Comparison of ENCODE assay signal across 21 cellular contexts in genomic region chr10:70588852-70589570, GRCh38. TPM values are rescaled to one million over a fixed set of nuclear protein-coding genes. Genes with fewer than 3 reads are reported as not detected.
DNase-seq lines count a peak whose midpoint lies in the region; ATAC-seq and TF ChIP-seq lines count a peak whose summit lies in the region.
"Had no signal": no experiment of that assay in that cellular context is flagged by ENCODE, and none has a peak within 500 bp of the region (broad histone marks: within the 10 kb centered on the region; RNA-seq: fewer than 3 reads in every experiment).

No MANE protein-coding gene starts in this region.

- H4K20me1 ChIP-seq in SU-DHL-6 (ENCODE audit: low read depth, low read length) (no peaks in the 10 kb centered on the region), GM23338 (replicated peaks; ENCODE audit: insufficient read depth) (no peaks in the 10 kb centered on the region)

- peak overlapping the region; percentile 25 for H3K4me2 ChIP-seq in SU-DHL-6 (ENCODE audit: low read depth, low read length, poor library complexity, severe bottlenecking)
- H3K4me2 ChIP-seq in GM23338 = no peak overlapping the region
- H3K4me2 ChIP-seq: A549 had no signal

- no peak overlapping the region for H3K4me3 Mint-ChIP-seq in activated CD8-positive, alpha-beta memory T cell treated with anti-CD3 and anti-CD28 coated beads, Interleukin-2, amount 10 ng/mL, durations not matched to agents 7 days and 5 days
- H3K4me3 Mint-ChIP-seq in stimulated activated effector memory CD8-positive, alpha-beta T cell treated with anti-CD3 and anti-CD28 coated beads, Interleukin-12 subunit alpha, Interleukin-12 subunit beta, amount 100 ng/mL, for 72 hours = no peak overlapping the region
- H3K4me3 Mint-ChIP-seq in GM23338 = no peak overlapping the region
- H3K4me3 Mint-ChIP-seq: activated CD4-positive, alpha-beta T cell treated with anti-CD3 and anti-CD28 coated beads, Interleukin-2, amount 10 ng/mL, durations not matched to agents 7 days and 5 days; activated T-cell treated with anti-CD3 and anti-CD28 coated beads, Interleukin-2, amount 50 U/mL, for 24 hours had no signal

- no peaks in the 10 kb centered on the region for H3K79me2 ChIP-seq in SU-DHL-6 (ENCODE audit: insufficient read depth, low read length)
- no peaks in the 10 kb centered on the region for H3K79me2 ChIP-seq in GM23338 (replicated peaks; ENCODE audit: insufficient read depth)

- peak; percentile 47 for DNase-seq in activated CD8-positive, alpha-beta memory T cell treated with anti-CD3 and anti-CD28 coated beads for 24 hours
- DNase-seq in activated CD8-positive, alpha-beta memory T cell treated with anti-CD3 and anti-CD28 coated beads, Interleukin-2, amount 10 ng/mL, durations not matched to agents 7 days and 5 days = no peak
- peak; percentile 23 for DNase-seq in left lobe of liver (ENCODE audit: low spot score)
- no peak for DNase-seq in stimulated activated effector memory CD8-positive, alpha-beta T cell treated with anti-CD3 and anti-CD28 coated beads, Interleukin-12 subunit alpha, Interleukin-12 subunit beta, amount 100 ng/mL, for 72 hours (ENCODE audit: low spot score in 2 of 2)
- no peak for DNase-seq in NCI-H446 treated with DMSO at 0.1 percent for 48 hours (lab: John Stamatoyannopoulos, UW)
- no peak for DNase-seq in GM23338 (ENCODE audit: low spot score)
- no peak for DNase-seq in foreskin keratinocyte
- DNase-seq: activated CD4-positive, alpha-beta T cell treated with anti-CD3 and anti-CD28 coated beads, Interleukin-2, amount 10 ng/mL, durations not matched to agents 7 days and 5 days; activated T-cell treated with anti-CD3 and anti-CD28 coated beads, Interleukin-2, amount 50 U/mL, for 24 hours; foreskin melanocyte; NCI-H1092; NCI-H2029 treated with DMSO at 0.1 percent for 48 hours; SIG-M5; stimulated activated CD4-positive, alpha-beta T cell treated with anti-CD3 and anti-CD28 coated beads, Interleukin-1b, Interleukin-23, amount 100 ng/mL, for 48 hours had no signal

- H3K36me3 ChIP-seq in SU-DHL-6 (ENCODE audit: low read length) (no peaks in the 10 kb centered on the region), GM23338 (ENCODE audit: insufficient read depth) (no peaks in the 10 kb centered on the region)

- H2AFZ ChIP-seq in SU-DHL-6 (ENCODE audit: low read depth, low read length, severe bottlenecking) (no peak overlapping the region), GM23338 (no peak overlapping the region)

- no peak overlapping the region for H3K27ac ChIP-seq in SU-DHL-6 (ENCODE audit: low read depth, low read length)
- H3K27ac ChIP-seq in GM23338 (ENCODE audit: low read depth) = no peak overlapping the region
- H3K27ac ChIP-seq in foreskin keratinocyte = no peak overlapping the region
- H3K27ac ChIP-seq: A549, C4-2B had no signal

- no peaks in the 10 kb centered on the region for H3K9me3 ChIP-seq in SU-DHL-6 (ENCODE audit: insufficient read depth, low read length)
- H3K9me3 ChIP-seq: A549 had no signal

- TF ChIP-seq CTCF in SU-DHL-6 (IDR thresholded peaks at IDR 0.05; ENCODE audit: insufficient read depth, low read length, poor library complexity, severe bottlenecking) = no peak
- TF ChIP-seq CTCF in GM23338 (conservative IDR thresholded peaks at IDR 0.05; ENCODE audit: low read depth in 2 of 2) = no peak
- TF ChIP-seq CTCF in foreskin keratinocyte (conservative IDR thresholded peaks at IDR 0.05) = no peak

- no peaks in the 10 kb centered on the region for H3K36me3 Mint-ChIP-seq in activated CD8-positive, alpha-beta memory T cell treated with anti-CD3 and anti-CD28 coated beads, Interleukin-2, amount 10 ng/mL, durations not matched to agents 7 days and 5 days
- H3K36me3 Mint-ChIP-seq in stimulated activated effector memory CD8-positive, alpha-beta T cell treated with anti-CD3 and anti-CD28 coated beads, Interleukin-12 subunit alpha, Interleukin-12 subunit beta, amount 100 ng/mL, for 72 hours = peaks cover 20% of the 10 kb centered on the region
- H3K36me3 Mint-ChIP-seq in GM23338 (ENCODE audit: low read depth) = no peaks in the 10 kb centered on the region

- peaks cover 38% of the 10 kb centered on the region for H3K4me1 Mint-ChIP-seq in activated CD8-positive, alpha-beta memory T cell treated with anti-CD3 and anti-CD28 coated beads, Interleukin-2, amount 10 ng/mL, durations not matched to agents 7 days and 5 days
- H3K4me1 Mint-ChIP-seq in stimulated activated effector memory CD8-positive, alpha-beta T cell treated with anti-CD3 and anti-CD28 coated beads, Interleukin-12 subunit alpha, Interleukin-12 subunit beta, amount 100 ng/mL, for 72 hours = peaks cover 90% of the 10 kb centered on the region
- H3K4me1 Mint-ChIP-seq in GM23338 = peaks cover 17% of the 10 kb centered on the region

- H3K4me1 ChIP-seq in GM23338 (ENCODE audit: insufficient read depth) (peaks cover 14% of the 10 kb centered on the region; the same call in 1 of the 2 replicates), foreskin keratinocyte (no peaks in the 10 kb centered on the region)
- H3K4me1 ChIP-seq: A549 had no signal

- H3F3A ChIP-seq in SU-DHL-6 (ENCODE audit: insufficient read depth) (no peaks in the 10 kb centered on the region), GM23338 (replicated peaks; ENCODE audit: low read depth) (peaks cover 3% of the 10 kb centered on the region; the same call in 1 of the 2 replicates)

- no peak overlapping the region for H3K9ac ChIP-seq in SU-DHL-6 (ENCODE audit: low read length)

- H3K9me3 Mint-ChIP-seq in activated CD8-positive, alpha-beta memory T cell treated with anti-CD3 and anti-CD28 coated beads, Interleukin-2, amount 10 ng/mL, durations not matched to agents 7 days and 5 days (ENCODE audit: low read depth) = no peaks in the 10 kb centered on the region
- H3K9me3 Mint-ChIP-seq in stimulated activated effector memory CD8-positive, alpha-beta T cell treated with anti-CD3 and anti-CD28 coated beads, Interleukin-12 subunit alpha, Interleukin-12 subunit beta, amount 100 ng/mL, for 72 hours = no peaks in the 10 kb centered on the region
- H3K9me3 Mint-ChIP-seq in GM23338 = no peaks in the 10 kb centered on the region
- H3K9me3 Mint-ChIP-seq: activated CD4-positive, alpha-beta T cell treated with anti-CD3 and anti-CD28 coated beads, Interleukin-2, amount 10 ng/mL, durations not matched to agents 7 days and 5 days; activated T-cell treated with anti-CD3 and anti-CD28 coated beads, Interleukin-2, amount 50 U/mL, for 24 hours had no signal

- ATAC-seq in activated CD8-positive, alpha-beta memory T cell treated with anti-CD3 and anti-CD28 coated beads, Interleukin-2, amount 10 ng/mL, durations not matched to agents 7 days and 5 days = no peak
- ATAC-seq in left lobe of liver (no peak), GM23338 (no peak), foreskin keratinocyte (no peak)
- no peak for ATAC-seq in stimulated activated effector memory CD8-positive, alpha-beta T cell treated with anti-CD3 and anti-CD28 coated beads, Interleukin-12 subunit alpha, Interleukin-12 subunit beta, amount 100 ng/mL, for 72 hours
- ATAC-seq: A549 had no signal

- H3K9me2 ChIP-seq in SU-DHL-6 (replicated peaks; ENCODE audit: insufficient read depth, low read length) (no peaks in the 10 kb centered on the region), GM23338 (ENCODE audit: insufficient read depth) (peaks cover 9% of the 10 kb centered on the region; the same call in 1 of the 2 replicates)

- no peak overlapping the region for H3K27ac Mint-ChIP-seq in activated CD8-positive, alpha-beta memory T cell treated with anti-CD3 and anti-CD28 coated beads, Interleukin-2, amount 10 ng/mL, durations not matched to agents 7 days and 5 days
- H3K27ac Mint-ChIP-seq in stimulated activated effector memory CD8-positive, alpha-beta T cell treated with anti-CD3 and anti-CD28 coated beads, Interleukin-12 subunit alpha, Interleukin-12 subunit beta, amount 100 ng/mL, for 72 hours = peak overlapping the region; percentile 1
- H3K27ac Mint-ChIP-seq in GM23338 = no peak overlapping the region
- H3K27ac Mint-ChIP-seq: activated CD4-positive, alpha-beta T cell treated with anti-CD3 and anti-CD28 coated beads, Interleukin-2, amount 10 ng/mL, durations not matched to agents 7 days and 5 days; activated T-cell treated with anti-CD3 and anti-CD28 coated beads, Interleukin-2, amount 50 U/mL, for 24 hours had no signal

- CTCF ChIA-PET in activated CD8-positive, alpha-beta memory T cell treated with anti-CD3 and anti-CD28 coated beads, Interleukin-2, amount 10 ng/mL, durations not matched to agents 7 days and 5 days (lab: Charles Lee) = interaction anchor here (1.1 to 1.8 kb wide), 2 partner anchors 9 to 30 kb away, joined by 3 to 5 read pairs; no protein-coding TSS in a partner anchor

- H3K4me3 ChIP-seq in SU-DHL-6 (ENCODE audit: insufficient read depth, low read length, poor library complexity, severe bottlenecking) (no peak overlapping the region), GM23338 (no peak overlapping the region)
- H3K4me3 ChIP-seq: A549 had no signal

- no peaks in the 10 kb centered on the region for H3K27me3 ChIP-seq in SU-DHL-6 (ENCODE audit: low read length)
- no peaks in the 10 kb centered on the region for H3K27me3 ChIP-seq in GM23338 (ENCODE audit: insufficient read depth)
- peaks cover 96% of the 10 kb centered on the region for H3K27me3 ChIP-seq in foreskin keratinocyte

- H3K27me3 Mint-ChIP-seq in activated CD8-positive, alpha-beta memory T cell treated with anti-CD3 and anti-CD28 coated beads, Interleukin-2, amount 10 ng/mL, durations not matched to agents 7 days and 5 days = peaks cover 9% of the 10 kb centered on the region
- H3K27me3 Mint-ChIP-seq in GM23338 (ENCODE audit: insufficient read depth, low read depth, poor library complexity) = peaks cover 7% of the 10 kb centered on the region

TF ChIP-seq in GM23338, 12 proteins besides CTCF, POLR2A, EP300 and RAD21 (continues in another document):
- TF ChIP-seq ETS1 (IDR thresholded peaks at IDR 0.05) (no peak), EZH2 (IDR thresholded peaks at IDR 0.05; ENCODE audit: low read depth, unreplicated experiment) (no peak), NANOG (IDR thresholded peaks at IDR 0.05; ENCODE audit: borderline replicate concordance) (no peak), JUNB (IDR thresholded peaks at IDR 0.05; ENCODE audit: unreplicated experiment) (no peak)

RNA-seq across cellular contexts. Expression of gene PRF1, which starts 13.5 kb away (rescaled TPM):
- 100 to 1,000 TPM; 381 to 433 TPM for total RNA-seq in activated CD8-positive, alpha-beta memory T cell treated with anti-CD3 and anti-CD28 coated beads, Interleukin-2, amount 10 ng/mL, durations not matched to agents 7 days and 5 days
- total RNA-seq in left lobe of liver (1.1 TPM), foreskin keratinocyte (not detected in 2 replicates)
- total RNA-seq in GM23338 (2014; rRNA removed; shearing (Covaris generic)) = not detected in 2 replicates
- polyA plus RNA-seq in GM23338 (2016; fragmentation: Nextera tagmentation; extraction: Ambion mirVana) (0.13 TPM in 1 of 2 replicates, not detected in the other), foreskin keratinocyte (not detected in 2 replicates)
- total RNA-seq: endothelial cell of umbilical vein, H1, HT-29, osteoblast had no signal
- polyA plus RNA-seq: A549, endothelial cell of umbilical vein had no signal

Comparison
In these comparisons a context has a peak if more than half of its experiments do, and no peak if none do; other contexts are left out.
1. DNase-seq: peak in activated CD8-positive, alpha-beta memory T cell treated with anti-CD3 and anti-CD28 coated beads for 24 hours (single experiment) and left lobe of liver (single experiment); none in activated CD8-positive, alpha-beta memory T cell treated with anti-CD3 and anti-CD28 coated beads, Interleukin-2, amount 10 ng/mL, durations not matched to agents 7 days and 5 days (single experiment), stimulated activated effector memory CD8-positive, alpha-beta T cell treated with anti-CD3 and anti-CD28 coated beads, Interleukin-12 subunit alpha, Interleukin-12 subunit beta, amount 100 ng/mL, for 72 hours (0 of 2), NCI-H446 treated with DMSO at 0.1 percent for 48 hours (single experiment), GM23338 (single experiment) and foreskin keratinocyte (0 of 2).
2. RNA of gene PRF1, which starts 13.5 kb away (total RNA-seq): 381 to 433 TPM in activated CD8-positive, alpha-beta memory T cell treated with anti-CD3 and anti-CD28 coated beads, Interleukin-2, amount 10 ng/mL, durations not matched to agents 7 days and 5 days; 1.1 TPM in left lobe of liver (single experiment), not detected in GM23338 and not detected in foreskin keratinocyte; every median in the first group is over 100 times any median in the second.